1 cellular context compared by ENCODE assay signal in genomic region chr12:127161466-127161865, GRCh38.
TF ChIP-seq lines count a peak whose summit lies in the region.

No MANE protein-coding gene starts in this region.

TF ChIP-seq in K562, 482 proteins besides CTCF, POLR2A, EP300 and RAD21 (continued from another document):
- TF ChIP-seq ZBTB12 (CRISPR knock-in tag; IDR thresholded peaks at IDR 0.05) (peak; percentile 41; the same call in 1 of the 2 replicates), GABPA (tag; conservative IDR thresholded peaks at IDR 0.05; ENCODE audit: low read depth) (no peak), ZNF224 (CRISPR knock-in tag; IDR thresholded peaks at IDR 0.05) (no peak), CREB3 (tag; conservative IDR thresholded peaks at IDR 0.05; ENCODE audit: low read depth) (peak; percentile 71; the same call in 1 of the 2 replicates), ZNF583 (CRISPR knock-in tag; IDR thresholded peaks at IDR 0.05) (peak; percentile 80), ZNF76 (CRISPR knock-in tag; IDR thresholded peaks at IDR 0.05; ENCODE audit: borderline replicate concordance) (0 out of 2 replicates have a peak, but pooled peaks have one; percentile 68), ZKSCAN8 (CRISPR knock-in tag; IDR thresholded peaks at IDR 0.05) (peak; percentile 60; the same call in 1 of the 2 replicates), NR2F6 (CRISPR knock-in tag; IDR thresholded peaks at IDR 0.05) (0 out of 2 replicates have a peak, but pooled peaks have one; percentile 22), EGR1 (conservative IDR thresholded peaks at IDR 0.05) (no peak), DDX20 (tag; IDR thresholded peaks at IDR 0.05; ENCODE audit: low read depth) (peak; percentile 79), CAMTA2 (CRISPR knock-in tag; conservative IDR thresholded peaks at IDR 0.05) (0 out of 2 replicates have a peak, but pooled peaks have one; percentile 39), SNAPC5 (CRISPR knock-in tag; IDR thresholded peaks at IDR 0.05) (no peak), BMI1 (IDR thresholded peaks at IDR 0.05; ENCODE audit: low read length) (no peak), ATF4 (CRISPR knock-in tag; IDR thresholded peaks at IDR 0.05) (peak; percentile 58; the same call in 1 of the 2 replicates), ZNF639 (CRISPR knock-in tag; conservative IDR thresholded peaks at IDR 0.05 in 1 of 2, IDR thresholded peaks at IDR 0.05 in 1 of 2) (peak in 1 of 2 experiments; percentile 33; a peak in 1 of 4 replicates), CHD4 (IDR thresholded peaks at IDR 0.05; ENCODE audit: insufficient read depth, insufficient replicate concordance, low read depth, low read length, poor library complexity, severe bottlenecking) (no peak), ZNF239 (CRISPR knock-in tag; IDR thresholded peaks at IDR 0.05) (peak; percentile 55), IRF9 (tag; IDR thresholded peaks at IDR 0.05) (peak; percentile 40; the same call in 1 of the 2 replicates), NR4A1 (CRISPR knock-in tag; IDR thresholded peaks at IDR 0.05) (0 out of 2 replicates have a peak, but pooled peaks have one; percentile 47), NR4A1 (tag; IDR thresholded peaks at IDR 0.05) (peak; percentile 91), ELF4 (CRISPR knock-in tag; IDR thresholded peaks at IDR 0.05) (peak; percentile 65; the same call in 1 of the 2 replicates), ZNF253 (CRISPR knock-in tag; conservative IDR thresholded peaks at IDR 0.05) (no peak), TBP (optimal IDR thresholded peaks at IDR 0.05; ENCODE audit: low read depth, low read length) (no peak), ILK (tag; IDR thresholded peaks at IDR 0.05; ENCODE audit: borderline replicate concordance, low read depth) (peak; percentile 69; the same call in 1 of the 2 replicates)
